ENCODE assay signal across 2 cellular contexts in the genomic region with DNA sequence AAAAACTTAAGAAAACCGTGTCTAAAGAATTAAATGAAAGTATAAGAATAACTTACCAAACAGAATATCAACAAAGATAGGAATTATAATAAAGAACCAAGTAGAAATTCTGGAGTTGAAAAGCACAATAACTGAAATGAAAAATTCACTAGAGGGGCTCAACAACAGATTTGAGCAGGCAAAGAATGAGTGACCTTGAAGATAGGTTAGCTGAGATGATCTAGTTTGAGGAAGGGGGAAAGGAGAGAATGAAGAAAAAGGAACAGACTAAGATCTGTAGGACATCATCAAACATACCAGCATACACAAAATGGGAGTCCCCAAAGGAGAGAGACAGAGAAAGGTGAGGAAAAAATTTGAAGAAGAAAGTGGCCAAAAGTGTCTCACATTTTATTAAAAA.
TF ChIP-seq lines count a peak whose summit lies in the region.

No MANE protein-coding gene starts in this region.

TF ChIP-seq in HEK293, 187 proteins besides CTCF, POLR2A, EP300 and RAD21:
- TF ChIP-seq ZNF677 (tag by site-specific recombination; IDR thresholded peaks at IDR 0.05) = no peak
- TF ChIP-seq, protein P1, sequence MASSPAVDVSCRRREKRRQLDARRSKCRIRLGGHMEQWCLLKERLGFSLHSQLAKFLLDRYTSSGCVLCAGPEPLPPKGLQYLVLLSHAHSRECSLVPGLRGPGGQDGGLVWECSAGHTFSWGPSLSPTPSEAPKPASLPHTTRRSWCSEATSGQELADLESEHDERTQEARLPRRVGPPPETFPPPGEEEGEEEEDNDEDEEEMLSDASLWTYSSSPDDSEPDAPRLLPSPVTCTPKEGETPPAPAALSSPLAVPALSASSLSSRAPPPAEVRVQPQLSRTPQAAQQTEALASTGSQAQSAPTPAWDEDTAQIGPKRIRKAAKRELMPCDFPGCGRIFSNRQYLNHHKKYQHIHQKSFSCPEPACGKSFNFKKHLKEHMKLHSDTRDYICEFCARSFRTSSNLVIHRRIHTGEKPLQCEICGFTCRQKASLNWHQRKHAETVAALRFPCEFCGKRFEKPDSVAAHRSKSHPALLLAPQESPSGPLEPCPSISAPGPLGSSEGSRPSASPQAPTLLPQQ (tag by site-specific recombination; IDR thresholded peaks at IDR 0.05) = no peak
- TF ChIP-seq ZBTB8A (tag by site-specific recombination; IDR thresholded peaks at IDR 0.05) = no peak
- no peak for TF ChIP-seq ZNF660 (tag by site-specific recombination; IDR thresholded peaks at IDR 0.05)
- peak; percentile 85 for TF ChIP-seq SETDB1 (IDR thresholded peaks at IDR 0.05; ENCODE audit: insufficient read length, low read length)

TF ChIP-seq in K562, 482 proteins besides CTCF, POLR2A, EP300 and RAD21 (continues in another document):
- TF ChIP-seq ZNF695 (CRISPR knock-in tag; IDR thresholded peaks at IDR 0.05) = no peak
- no peak for TF ChIP-seq POU5F1 (IDR thresholded peaks at IDR 0.05; ENCODE audit: borderline replicate concordance, low read depth, low read length, partially characterized antibody)
- no peak for TF ChIP-seq NR4A1 (CRISPR knock-in tag; IDR thresholded peaks at IDR 0.05)
- TF ChIP-seq NR4A1 (tag; IDR thresholded peaks at IDR 0.05) = no peak
- TF ChIP-seq BRD4 (IDR thresholded peaks at IDR 0.05) = no peak
- no peak for TF ChIP-seq PBX2 (CRISPR knock-in tag; IDR thresholded peaks at IDR 0.05; ENCODE audit: low read depth)
- no peak for TF ChIP-seq PBX2 (tag; conservative IDR thresholded peaks at IDR 0.05; ENCODE audit: low read depth)
- no peak for TF ChIP-seq NFIX (CRISPR knock-in tag; IDR thresholded peaks at IDR 0.05; ENCODE audit: low read depth)
- TF ChIP-seq ZNF764 (CRISPR knock-in tag; IDR thresholded peaks at IDR 0.05; ENCODE audit: low read depth) = no peak
- TF ChIP-seq GTF2F1 (IDR thresholded peaks at IDR 0.05; ENCODE audit: low read depth, low read length) = no peak
- no peak for TF ChIP-seq MCM2 (IDR thresholded peaks at IDR 0.05; ENCODE audit: low read depth)
- TF ChIP-seq CBX3 (IDR thresholded peaks at IDR 0.05; ENCODE audit: borderline replicate concordance in 1 of 2, low read length in 2 of 2) = peak in 1 of 2 experiments; percentile 95; a peak in 2 of 3 replicates
- TF ChIP-seq MLLT1 (IDR thresholded peaks at IDR 0.05) = 0 out of 4 replicates have a peak, but pooled peaks of 1 of the 2 experiments have one; percentile 49
- TF ChIP-seq ESRRA (IDR thresholded peaks at IDR 0.05; ENCODE audit: borderline replicate concordance, low read depth) = peak; percentile 84
- TF ChIP-seq DNMT1 (IDR thresholded peaks at IDR 0.05) = no peak
- TF ChIP-seq TFAM (CRISPR knock-in tag; conservative IDR thresholded peaks at IDR 0.05) = no peak
- no peak for TF ChIP-seq MECOM (CRISPR knock-in tag; IDR thresholded peaks at IDR 0.05)
- TF ChIP-seq ZNF280B (CRISPR knock-in tag; IDR thresholded peaks at IDR 0.05) = 0 out of 2 replicates have a peak, but pooled peaks have one; percentile 33
- TF ChIP-seq ZNF274 (IDR thresholded peaks at IDR 0.05; ENCODE audit: borderline replicate concordance, low read depth, low read length) = no peak
- no peak for TF ChIP-seq MEIS2 (IDR thresholded peaks at IDR 0.05; ENCODE audit: partially characterized antibody)
- no peak for TF ChIP-seq KDM4B (IDR thresholded peaks at IDR 0.05; ENCODE audit: borderline replicate concordance in 2 of 2, low read depth in 1 of 2)
- no peak for TF ChIP-seq DACH1 (IDR thresholded peaks at IDR 0.05; ENCODE audit: partially characterized antibody)
- TF ChIP-seq, protein P2, sequence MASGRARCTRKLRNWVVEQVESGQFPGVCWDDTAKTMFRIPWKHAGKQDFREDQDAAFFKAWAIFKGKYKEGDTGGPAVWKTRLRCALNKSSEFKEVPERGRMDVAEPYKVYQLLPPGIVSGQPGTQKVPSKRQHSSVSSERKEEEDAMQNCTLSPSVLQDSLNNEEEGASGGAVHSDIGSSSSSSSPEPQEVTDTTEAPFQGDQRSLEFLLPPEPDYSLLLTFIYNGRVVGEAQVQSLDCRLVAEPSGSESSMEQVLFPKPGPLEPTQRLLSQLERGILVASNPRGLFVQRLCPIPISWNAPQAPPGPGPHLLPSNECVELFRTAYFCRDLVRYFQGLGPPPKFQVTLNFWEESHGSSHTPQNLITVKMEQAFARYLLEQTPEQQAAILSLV (tag; IDR thresholded peaks at IDR 0.05) = no peak
- no peak for TF ChIP-seq ZNF174 (CRISPR knock-in tag; IDR thresholded peaks at IDR 0.05)
- TF ChIP-seq RBM25 (IDR thresholded peaks at IDR 0.05; ENCODE audit: low read depth, low read length, severe bottlenecking) = no peak
- TF ChIP-seq SAFB2 (IDR thresholded peaks at IDR 0.05; ENCODE audit: borderline replicate concordance, low read depth, low read length, severe bottlenecking) = no peak
- TF ChIP-seq NR3C1 (CRISPR knock-in tag; IDR thresholded peaks at IDR 0.05) = no peak
- no peak for TF ChIP-seq MAFF (IDR thresholded peaks at IDR 0.05; ENCODE audit: low read length)
- no peak for TF ChIP-seq SP1 (CRISPR knock-in tag; IDR thresholded peaks at IDR 0.05)
- peak; percentile 96 for TF ChIP-seq TRIM28 (IDR thresholded peaks at IDR 0.05)
- no peak for TF ChIP-seq MCM7 (IDR thresholded peaks at IDR 0.05)
- TF ChIP-seq ZNF124 (CRISPR knock-in tag; IDR thresholded peaks at IDR 0.05) = no peak
- peak; percentile 88 for TF ChIP-seq HLTF (IDR thresholded peaks at IDR 0.05)
- no peak for TF ChIP-seq GTF2E2 (tag; IDR thresholded peaks at IDR 0.05)
- no peak for TF ChIP-seq CBX1 (IDR thresholded peaks at IDR 0.05; ENCODE audit: low read depth)
- no peak for TF ChIP-seq SNRNP70 (optimal IDR thresholded peaks at IDR 0.05; ENCODE audit: low read depth, low read length)
- no peak for TF ChIP-seq XRCC5 (IDR thresholded peaks at IDR 0.05; ENCODE audit: low read depth, low read length)
- no peak for TF ChIP-seq NCOA4 (IDR thresholded peaks at IDR 0.05; ENCODE audit: partially characterized antibody)
- no peak for TF ChIP-seq MTA3 (IDR thresholded peaks at IDR 0.05; ENCODE audit: borderline replicate concordance)
- no peak for TF ChIP-seq ZBTB9 (CRISPR knock-in tag; IDR thresholded peaks at IDR 0.05)
- TF ChIP-seq FOXP1 (CRISPR knock-in tag; IDR thresholded peaks at IDR 0.05) = no peak
- no peak for TF ChIP-seq RBFOX2 (IDR thresholded peaks at IDR 0.05; ENCODE audit: low read depth, low read length)
- TF ChIP-seq MEF2D (tag; conservative IDR thresholded peaks at IDR 0.05; ENCODE audit: low read depth) = no peak
- TF ChIP-seq, protein P3, sequence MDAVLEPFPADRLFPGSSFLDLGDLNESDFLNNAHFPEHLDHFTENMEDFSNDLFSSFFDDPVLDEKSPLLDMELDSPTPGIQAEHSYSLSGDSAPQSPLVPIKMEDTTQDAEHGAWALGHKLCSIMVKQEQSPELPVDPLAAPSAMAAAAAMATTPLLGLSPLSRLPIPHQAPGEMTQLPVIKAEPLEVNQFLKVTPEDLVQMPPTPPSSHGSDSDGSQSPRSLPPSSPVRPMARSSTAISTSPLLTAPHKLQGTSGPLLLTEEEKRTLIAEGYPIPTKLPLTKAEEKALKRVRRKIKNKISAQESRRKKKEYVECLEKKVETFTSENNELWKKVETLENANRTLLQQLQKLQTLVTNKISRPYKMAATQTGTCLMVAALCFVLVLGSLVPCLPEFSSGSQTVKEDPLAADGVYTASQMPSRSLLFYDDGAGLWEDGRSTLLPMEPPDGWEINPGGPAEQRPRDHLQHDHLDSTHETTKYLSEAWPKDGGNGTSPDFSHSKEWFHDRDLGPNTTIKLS (IDR thresholded peaks at IDR 0.05; ENCODE audit: borderline replicate concordance, low read depth) = no peak
- TF ChIP-seq, protein P4, sequence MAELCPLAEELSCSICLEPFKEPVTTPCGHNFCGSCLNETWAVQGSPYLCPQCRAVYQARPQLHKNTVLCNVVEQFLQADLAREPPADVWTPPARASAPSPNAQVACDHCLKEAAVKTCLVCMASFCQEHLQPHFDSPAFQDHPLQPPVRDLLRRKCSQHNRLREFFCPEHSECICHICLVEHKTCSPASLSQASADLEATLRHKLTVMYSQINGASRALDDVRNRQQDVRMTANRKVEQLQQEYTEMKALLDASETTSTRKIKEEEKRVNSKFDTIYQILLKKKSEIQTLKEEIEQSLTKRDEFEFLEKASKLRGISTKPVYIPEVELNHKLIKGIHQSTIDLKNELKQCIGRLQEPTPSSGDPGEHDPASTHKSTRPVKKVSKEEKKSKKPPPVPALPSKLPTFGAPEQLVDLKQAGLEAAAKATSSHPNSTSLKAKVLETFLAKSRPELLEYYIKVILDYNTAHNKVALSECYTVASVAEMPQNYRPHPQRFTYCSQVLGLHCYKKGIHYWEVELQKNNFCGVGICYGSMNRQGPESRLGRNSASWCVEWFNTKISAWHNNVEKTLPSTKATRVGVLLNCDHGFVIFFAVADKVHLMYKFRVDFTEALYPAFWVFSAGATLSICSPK (IDR thresholded peaks at IDR 0.05; ENCODE audit: borderline replicate concordance) = no peak
- no peak for TF ChIP-seq CBX8 (IDR thresholded peaks at IDR 0.05; ENCODE audit: borderline replicate concordance, extremely low read depth, low read depth, low read length, poor library complexity, severe bottlenecking)
- no peak for TF ChIP-seq ZFP1 (CRISPR knock-in tag; IDR thresholded peaks at IDR 0.05)
